Comparison of ENCODE assay signal across 8 cellular contexts in genomic region chr2:38542248-38542631, GRCh38.
DNase-seq lines count a peak whose midpoint lies in the region; ATAC-seq and TF ChIP-seq lines count a peak whose summit lies in the region.
"Not testable (repeated sequence)": the region's sequence is repeated elsewhere in the genome, so short reads cannot be mapped to it uniquely, and the experiment has no call there.

No MANE protein-coding gene starts in this region.

- H3K79me2 ChIP-seq in ACC112 (ENCODE audit: control insufficient read depth, insufficient read depth, low read length, unreplicated experiment); mesendoderm (ENCODE audit: control insufficient read depth, insufficient read depth, low read length): not testable (repeated sequence)

- DNase-seq in SW480 (ENCODE audit: low spot score) (peak; percentile 81), activated T-cell treated with anti-CD3 and anti-CD28 coated beads for 48 hours (ENCODE audit: low read depth) (peak; percentile 31), fibroblast of mammary gland (ENCODE audit: low read depth) (peak; percentile 14)
- DNase-seq in activated naive CD8-positive, alpha-beta T cell treated with anti-CD3 and anti-CD28 coated beads, Interleukin-2, amount 50 U/mL, for 24 hours = peak; percentile 55
- not testable (repeated sequence) for DNase-seq in mesendoderm
- peak; percentile 15 for DNase-seq in stimulated activated CD4-positive, alpha-beta T cell treated with anti-CD3 and anti-CD28 coated beads, Interleukin-2, amount 100 ng/mL, for 4 hours (ENCODE audit: low read depth)

- peak overlapping the region; percentile 99 for H2BK5ac ChIP-seq in mesendoderm (ENCODE audit: low read length)

- TF ChIP-seq CTCF in fibroblast of mammary gland (conservative IDR thresholded peaks at IDR 0.05; ENCODE audit: control insufficient read depth, insufficient read depth, low read depth, low read length) = not testable (repeated sequence)

- H2BK120ac ChIP-seq in mesendoderm (ENCODE audit: low read depth, low read length) = peak overlapping the region; percentile 94

- H3K56ac ChIP-seq in mesendoderm (ENCODE audit: low read length) = peak overlapping the region; percentile 43

- H3K27ac Mint-ChIP-seq in activated naive CD8-positive, alpha-beta T cell treated with anti-CD3 and anti-CD28 coated beads, Interleukin-2, amount 50 U/mL, for 24 hours = peak overlapping the region; percentile 85

- H3K27me3 ChIP-seq in ACC112 (ENCODE audit: insufficient read depth, low read length); HUES6 (ENCODE audit: control insufficient read depth, insufficient read depth, low read length); mesendoderm (ENCODE audit: insufficient read depth, low read length, poor library complexity): not testable (repeated sequence)

- not testable (repeated sequence) for H2AK5ac ChIP-seq in mesendoderm (ENCODE audit: low read length)

- H3K23ac ChIP-seq in mesendoderm (ENCODE audit: low read length) = not testable (repeated sequence)

- peak overlapping the region; percentile 44; the same call in 1 of the 2 replicates for H3K4me3 ChIP-seq in ACC112 (ENCODE audit: low read depth, low read length)
- not testable (repeated sequence) for H3K4me3 ChIP-seq in HUES6 (ENCODE audit: low read depth, low read length); fibroblast of mammary gland (ENCODE audit: control insufficient read depth, low read depth, low read length); mesendoderm (ENCODE audit: low read length)

- not testable (repeated sequence) for H2BK15ac ChIP-seq in mesendoderm (replicated peaks; ENCODE audit: low read depth)

- H3K4ac ChIP-seq in mesendoderm (ENCODE audit: low read depth, low read length) = peak overlapping the region; percentile 65

- H4K8ac ChIP-seq in mesendoderm (ENCODE audit: low read depth, low read length) = peak overlapping the region; percentile 97

- H3K27me3 Mint-ChIP-seq in activated naive CD8-positive, alpha-beta T cell treated with anti-CD3 and anti-CD28 coated beads, Interleukin-2, amount 50 U/mL, for 24 hours = peaks cover 15% of the 10 kb centered on the region

- ATAC-seq in activated naive CD8-positive, alpha-beta T cell treated with anti-CD3 and anti-CD28 coated beads, Interleukin-2, amount 50 U/mL, for 24 hours = peak; percentile 58

- H3K9me3 ChIP-seq in HUES6 (ENCODE audit: control insufficient read depth, insufficient read depth, low read depth, low read length) = not testable (repeated sequence)

- H3K4me2 ChIP-seq in mesendoderm (ENCODE audit: low read length) = not testable (repeated sequence)

- not testable (repeated sequence) for H3K36me3 ChIP-seq in ACC112 (ENCODE audit: insufficient read depth, low read length); HUES6 (ENCODE audit: control insufficient read depth, insufficient read depth, low read length); mesendoderm (ENCODE audit: control insufficient read depth, insufficient read depth, low read length)

- H2AFZ ChIP-seq in ACC112 (ENCODE audit: low read length, unreplicated experiment) = peak overlapping the region; percentile 80

- H3K9ac ChIP-seq in HUES6 (ENCODE audit: low read length) (peak overlapping the region; percentile 60), mesendoderm (ENCODE audit: low read length) (peak overlapping the region; percentile 4)

- H3K4me1 ChIP-seq in ACC112 (ENCODE audit: control insufficient read depth, insufficient read depth, low read length, unreplicated experiment) (peaks cover 10% of the 10 kb centered on the region), HUES6 (ENCODE audit: control insufficient read depth, insufficient read depth, low read length) (peaks cover 47% of the 10 kb centered on the region), mesendoderm (ENCODE audit: control insufficient read depth, low read depth, low read length) (peaks cover 11% of the 10 kb centered on the region)

- H3K36me3 Mint-ChIP-seq in activated naive CD8-positive, alpha-beta T cell treated with anti-CD3 and anti-CD28 coated beads, Interleukin-2, amount 50 U/mL, for 24 hours (ENCODE audit: low read depth) = not testable (repeated sequence)

- peak overlapping the region; percentile 99 for H3K18ac ChIP-seq in mesendoderm (ENCODE audit: low read length)

- H3K27ac ChIP-seq in ACC112 (ENCODE audit: low read depth, low read length) (peak overlapping the region; percentile 72), HUES6 (ENCODE audit: low read depth, low read length) (peak overlapping the region; percentile 88; the same call in 1 of the 2 replicates), mesendoderm (ENCODE audit: low read depth, low read length) (peak overlapping the region; percentile 94)

- peak overlapping the region; percentile 77 for H4K5ac ChIP-seq in mesendoderm (ENCODE audit: low read length)

- not testable (repeated sequence) for H3K9me3 Mint-ChIP-seq in activated naive CD8-positive, alpha-beta T cell treated with anti-CD3 and anti-CD28 coated beads, Interleukin-2, amount 50 U/mL, for 24 hours

- no CpG with 5 or more reads among the region's 4 CpGs for WGBS in mesendoderm (ENCODE audit: extremely low coverage, insufficient coverage, low lambda C conversion rate)

- peaks cover 35% of the 10 kb centered on the region for H3K4me1 Mint-ChIP-seq in activated naive CD8-positive, alpha-beta T cell treated with anti-CD3 and anti-CD28 coated beads, Interleukin-2, amount 50 U/mL, for 24 hours

- peak overlapping the region; percentile 56 for H3K4me3 Mint-ChIP-seq in activated naive CD8-positive, alpha-beta T cell treated with anti-CD3 and anti-CD28 coated beads, Interleukin-2, amount 50 U/mL, for 24 hours

- not testable (repeated sequence) for H3K79me1 ChIP-seq in mesendoderm (ENCODE audit: low read length)
